Comparison of ENCODE assay signal across 20 cellular contexts in the genomic region with DNA sequence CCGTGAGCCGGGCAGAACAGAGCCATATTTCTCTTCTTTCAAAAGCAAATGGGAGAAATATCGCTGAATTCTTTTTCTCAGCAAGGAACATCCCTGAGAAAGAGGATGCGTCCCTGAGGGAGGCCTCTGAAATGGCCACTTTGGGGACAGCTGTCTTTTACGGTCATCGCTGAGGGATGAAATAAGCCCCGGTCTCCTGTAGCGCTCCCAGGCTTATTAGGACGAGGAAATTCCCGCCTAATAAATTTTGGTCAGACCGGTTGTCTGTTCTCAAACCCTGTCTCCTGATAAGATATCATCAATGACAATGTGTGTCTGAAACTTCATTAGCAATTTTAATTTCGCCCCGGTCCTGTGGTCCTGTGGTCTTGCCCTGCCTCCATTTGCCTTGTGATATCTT. TPM values are rescaled to one million over a fixed set of nuclear protein-coding genes. Genes with fewer than 3 reads are reported as not detected.
"Had no signal": no experiment of that assay in that cellular context is flagged by ENCODE, and none has a peak within 500 bp of the region (broad histone marks: within the 10 kb centered on the region; RNA-seq: fewer than 3 reads in every experiment).

No MANE protein-coding gene starts in this region.

RNA-seq across cellular contexts. Expression of gene GAST, which starts 26.4 kb away (rescaled TPM):
- total RNA-seq: activated naive CD4-positive, alpha-beta T cell treated with anti-CD3 and anti-CD28 coated beads for 36 hours; activated naive CD4-positive, alpha-beta T cell treated with anti-CD3 and anti-CD28 coated beads, Interleukin-2, amount 50 U/mL, for 72 hours; activated naive CD8-positive, alpha-beta T cell treated with anti-CD3 and anti-CD28 coated beads for 36 hours; activated naive CD8-positive, alpha-beta T cell treated with anti-CD3 and anti-CD28 coated beads, Interleukin-2, amount 10 ng/mL, durations not matched to agents 7 days and 5 days; activated T-cell treated with anti-CD3 and anti-CD28 coated beads, Interleukin-2, amount 50 U/mL, for 4 hours; activated T-cell treated with anti-CD3 and anti-CD28 coated beads, Interleukin-2, amount 50 U/mL, for 72 hours; activated T-helper 1 cell treated with anti-CD3 and anti-CD28 coated beads, Interleukin-12 subunit alpha, Interleukin-12 subunit beta, Interleukin-2, Interleukin-4 antibody, amounts not matched to agents 30 ng/mL and 10 ng/mL and 1 ng/mL, durations not matched to agents 14 hours and 24 hours and 36 hours; activated T-helper 17 cell treated with anti-CD3 and anti-CD28 coated beads, Interleukin-2, amount 50 U/mL, for 72 hours; activated T-helper 2 cell treated with anti-CD3 and anti-CD28 coated beads, Interferon-gamma antibody, Interleukin-2, Interleukin-4, amounts not matched to agents 10 μg/mL and 5 μg/mL and 100 μg/mL, durations not matched to agents 14 hours and 24 hours and 36 hours; adrenal gland; aorta; ascending aorta; astrocyte; body of pancreas; breast epithelium; bronchial epithelial cell; cardiac muscle cell; cardiac septum; cerebellum; chondrocyte had no signal
- polyA plus RNA-seq: adrenal gland, aorta, cardiac muscle cell had no signal

RNA-seq across cellular contexts. Expression of gene HAP1, which starts 48.7 kb away (rescaled TPM):
- total RNA-seq: activated naive CD4-positive, alpha-beta T cell treated with anti-CD3 and anti-CD28 coated beads for 36 hours; activated naive CD4-positive, alpha-beta T cell treated with anti-CD3 and anti-CD28 coated beads, Interleukin-2, amount 50 U/mL, for 72 hours; activated T-helper 1 cell treated with anti-CD3 and anti-CD28 coated beads, Interleukin-12 subunit alpha, Interleukin-12 subunit beta, Interleukin-2, Interleukin-4 antibody, amounts not matched to agents 30 ng/mL and 10 ng/mL and 1 ng/mL, durations not matched to agents 14 hours and 24 hours and 36 hours; ascending aorta; chondrocyte had no signal
- polyA plus RNA-seq: aorta had no signal
